Comparison of ENCODE assay signal across 22 cellular contexts in the genomic region with DNA sequence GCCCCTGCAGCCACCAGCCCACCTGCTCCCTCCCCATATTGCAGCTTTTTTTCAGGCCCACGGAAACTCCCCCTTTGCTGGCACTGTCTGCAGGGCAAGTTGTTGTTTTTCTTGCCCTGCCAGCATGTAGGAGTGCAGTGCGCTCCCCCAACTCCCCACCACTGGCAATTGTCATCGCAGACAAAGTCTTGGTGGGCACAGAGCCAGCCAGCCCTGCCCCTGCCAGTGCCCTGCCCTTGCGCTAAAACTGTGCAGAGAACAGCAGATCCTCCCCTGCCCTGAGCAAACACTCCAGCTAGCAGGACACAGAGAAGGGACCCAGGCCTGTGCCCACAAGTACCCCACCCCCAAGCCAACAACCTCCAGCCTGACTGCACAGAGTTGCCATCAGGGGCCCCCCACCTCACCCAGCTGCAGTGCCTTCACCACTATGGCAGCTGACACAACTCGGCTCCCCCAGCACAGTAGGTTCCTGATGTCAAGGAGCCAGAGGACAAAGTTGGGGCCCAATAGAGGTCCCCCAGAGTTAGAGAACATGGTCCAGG.
"Had no signal": no experiment of that assay in that cellular context is flagged by ENCODE, and none has a peak within 500 bp of the region (broad histone marks: within the 10 kb centered on the region; RNA-seq: fewer than 3 reads in every experiment).

No MANE protein-coding gene starts in this region.

- H3K27ac Mint-ChIP-seq: IgD-negative memory B cell; T-cell; T-helper 1 cell treated with Interleukin-12 subunit alpha and Interleukin-12 subunit beta and Interleukin-4 antibody, amounts not matched to agents 30 μg/mL and 1 μg/mL, for 36 hours had no signal

- ATAC-seq: HepG2, K562, Panc1, PC-3, T-cell had no signal

- H3K9ac ChIP-seq: KMS-11, SK-N-SH had no signal

- H3K4me2 ChIP-seq: KMS-11, SK-N-SH had no signal

- H3K27me3 Mint-ChIP-seq: T-cell had no signal

- H3K4me3 ChIP-seq: K562 had no signal

- H3K27ac ChIP-seq: KMS-11, RWPE1 had no signal

- H3K36me3 Mint-ChIP-seq: T-cell had no signal

- H3K4me3 Mint-ChIP-seq: IgD-negative memory B cell; T-cell; T-helper 1 cell treated with Interleukin-12 subunit alpha and Interleukin-12 subunit beta and Interleukin-4 antibody, amounts not matched to agents 30 μg/mL and 1 μg/mL, for 36 hours had no signal

- H3K4me1 Mint-ChIP-seq: IgD-negative memory B cell, T-cell had no signal

- DNase-seq: Kasumi-1; MM.1S; NCI-H1436; NCI-H187; NCI-H2029; NCI-H2081 treated with DMSO at 0.1 percent for 48 hours; NCI-H2227 treated with DMSO at 0.1 percent for 48 hours; NCI-H524; NCI-H526 treated with DMSO at 0.1 percent for 48 hours; NK-92 treated with Interleukin-12 subunit alpha and Interleukin-12 subunit beta, amount 100 ng/mL, for 24 hours; PC-3; SHP77; SK-N-SH; SW 1271; T-cell had no signal

- H3K9me3 ChIP-seq: SK-N-SH had no signal
